9 cellular contexts compared by ENCODE assay signal in genomic region chr12:8692573-8692972, GRCh38. TPM values are rescaled to one million over a fixed set of nuclear protein-coding genes. Genes with fewer than 3 reads are reported as not detected.
A peak's percentile ranks its signal among the peaks of the same experiment; 100 is the strongest.
DNase-seq lines count a peak whose midpoint lies in the region; ATAC-seq, FAIRE-seq and TF ChIP-seq lines count a peak whose summit lies in the region.
"Had no signal": no experiment of that assay in that cellular context is flagged by ENCODE, and none has a peak within 500 bp of the region (broad histone marks: within the 10 kb centered on the region; RNA-seq: fewer than 3 reads in every experiment).

No MANE protein-coding gene starts in this region.

- H3K4me1 ChIP-seq in A673 (ENCODE audit: insufficient read depth, low read length, poor library complexity, severe bottlenecking) (peaks cover 24% of the 10 kb centered on the region), astrocyte (ENCODE audit: insufficient read depth, low read length) (peaks cover 15% of the 10 kb centered on the region), keratinocyte (ENCODE audit: control insufficient read depth, extremely low read depth, insufficient read depth, low read length) (peaks cover 34% of the 10 kb centered on the region)

- H3K36me3 ChIP-seq in A673 (ENCODE audit: insufficient read depth, low read length, poor library complexity, severe bottlenecking) (no peaks in the 10 kb centered on the region), astrocyte (ENCODE audit: insufficient read depth, low read length) (no peaks in the 10 kb centered on the region), keratinocyte (ENCODE audit: control insufficient read depth in 2 of 2, extremely low read depth in 1 of 2, insufficient read depth in 2 of 2, low read length in 2 of 2) (no peaks in the 10 kb centered on the region)

- H3K27me3 ChIP-seq in A673 (replicated peaks; ENCODE audit: insufficient read depth, low read depth, low read length, poor library complexity) (no peaks in the 10 kb centered on the region), astrocyte (ENCODE audit: insufficient read depth, low read length) (no peaks in the 10 kb centered on the region), keratinocyte (ENCODE audit: control insufficient read depth, extremely low read depth, insufficient read depth, low read length) (no peaks in the 10 kb centered on the region)

- intact Hi-C loops in A673 (cut with micrococcal nuclease; ENCODE audit: unreplicated experiment) (no loop called here), CD14-positive monocyte (cut with micrococcal nuclease) (no loop called here)

- dilution Hi-C loops in keratinocyte (cut with MboI; ENCODE audit: extremely low pct_ligation_motif_present, low sequenced_read_pairs) = no loop called here

- peak overlapping the region; percentile 30 for H3K27ac ChIP-seq in A673 (ENCODE audit: low read depth, low read length, poor library complexity, severe bottlenecking)
- no peak overlapping the region for H3K27ac ChIP-seq in astrocyte (ENCODE audit: low read depth, low read length)
- H3K27ac ChIP-seq in keratinocyte (ENCODE audit: control insufficient read depth, insufficient read depth, low read length) = no peak overlapping the region
- H3K27ac ChIP-seq in temporal lobe (ENCODE audit: low read depth, low read length) = peak overlapping the region; percentile 47

- H2AFZ ChIP-seq in astrocyte (ENCODE audit: low read depth, low read length) = peak overlapping the region; percentile 57
- H2AFZ ChIP-seq in keratinocyte (ENCODE audit: control insufficient read depth, low read length) = peak overlapping the region; percentile 64

- H3K79me2 ChIP-seq in astrocyte (ENCODE audit: insufficient read depth, low read length) (no peaks in the 10 kb centered on the region), keratinocyte (ENCODE audit: control insufficient read depth, insufficient read depth, low read length) (no peaks in the 10 kb centered on the region)

- H3K36me3 Mint-ChIP-seq in astrocyte (ENCODE audit: low read depth, unreplicated experiment) (no peaks in the 10 kb centered on the region), CD14-positive monocyte (no peaks in the 10 kb centered on the region)

- H3K4me3 Mint-ChIP-seq in astrocyte (ENCODE audit: unreplicated experiment) (peak overlapping the region; percentile 34), CD14-positive monocyte (no peak overlapping the region)

- H3K9ac ChIP-seq in astrocyte (ENCODE audit: low read length) (no peak overlapping the region), keratinocyte (ENCODE audit: control insufficient read depth, extremely low read depth, insufficient read depth, low read length) (peak overlapping the region; percentile 13)

- H3K4me2 ChIP-seq in astrocyte (ENCODE audit: low read length) (peak overlapping the region; percentile 6), keratinocyte (ENCODE audit: control insufficient read depth, extremely low read depth, insufficient read depth, low read depth, low read length) (peak overlapping the region; percentile 46)

- H3K4me3 ChIP-seq in A673 (ENCODE audit: low read depth, low read length, poor library complexity, severe bottlenecking) (no peak overlapping the region), astrocyte (ENCODE audit: insufficient read depth, low read depth, low read length) (no peak overlapping the region), keratinocyte (ENCODE audit: control insufficient read depth in 2 of 3, extremely low read depth in 1 of 3, insufficient read depth in 2 of 3, low read depth in 1 of 3, low read length in 3 of 3) (no peak overlapping the region)

- BruUV-seq in A673 (replicated peaks; lab: Mats Ljungman, UMichigan) = no TSS peak

- ATAC-seq in HG02970 (IDR thresholded peaks at IDR 0.05; ENCODE audit: low FRiP score, unreplicated experiment) = no peak

- H3K9me1 ChIP-seq in keratinocyte (ENCODE audit: control insufficient read depth, extremely low read depth, insufficient read depth, low read length) = no peaks in the 10 kb centered on the region

- TF ChIP-seq CTCF in A673 (conservative IDR thresholded peaks at IDR 0.05; ENCODE audit: low read depth, low read length) (no peak), astrocyte (IDR thresholded peaks at IDR 0.05; ENCODE audit: insufficient read depth, low read depth, low read length) (no peak), keratinocyte (optimal IDR thresholded peaks at IDR 0.05 in 1 of 3, IDR thresholded peaks at IDR 0.05 in 1 of 3, conservative IDR thresholded peaks at IDR 0.05 in 1 of 3; ENCODE audit: extremely low read depth in 1 of 3, insufficient read depth in 2 of 3, low read length in 3 of 3) (no peak), CD14-positive monocyte (IDR thresholded peaks at IDR 0.05) (no peak)

- H3K4me1 Mint-ChIP-seq in astrocyte (ENCODE audit: low read depth, unreplicated experiment) = peaks cover 23% of the 10 kb centered on the region
- peaks cover 25% of the 10 kb centered on the region for H3K4me1 Mint-ChIP-seq in CD14-positive monocyte

- no peak for FAIRE-seq in astrocyte (lab: Jason Lieb, UNC)
- peak; percentile 80 for FAIRE-seq in keratinocyte (lab: Jason Lieb, UNC)

- POLR2A ChIA-PET in A673 (lab: Charles Lee; ENCODE audit: low non-redundant PET) = no interaction called here

- H3K9me3 Mint-ChIP-seq in astrocyte (ENCODE audit: unreplicated experiment) (no peaks in the 10 kb centered on the region), CD14-positive monocyte (peaks cover 0 to 4% (median 0%) of the 10 kb centered on the region in 7 donors)

- peak overlapping the region; percentile 77 for H3K27ac Mint-ChIP-seq in astrocyte (ENCODE audit: unreplicated experiment)
- H3K27ac Mint-ChIP-seq in CD14-positive monocyte = no peak overlapping the region

- no peaks in the 10 kb centered on the region for H3K9me3 ChIP-seq in A673 (ENCODE audit: low read depth, low read length, poor library complexity, severe bottlenecking)
- H3K9me3 ChIP-seq in astrocyte (ENCODE audit: insufficient read depth, low read depth, low read length) = no peaks in the 10 kb centered on the region
- no peaks in the 10 kb centered on the region for H3K9me3 ChIP-seq in keratinocyte (ENCODE audit: control insufficient read depth, low read depth, low read length)

- H4K20me1 ChIP-seq in astrocyte (ENCODE audit: insufficient read depth, low read length) = no peaks in the 10 kb centered on the region
- H4K20me1 ChIP-seq in keratinocyte (ENCODE audit: control insufficient read depth, extremely low read depth, insufficient read depth, low read length) = no peaks in the 10 kb centered on the region

- peak; percentile 37 for DNase-seq in A673 (ENCODE audit: low spot score)
- DNase-seq in NAMALWA (ENCODE audit: low spot score) = peak; percentile 91
- DNase-seq in astrocyte (ENCODE audit: low read depth) = peak; percentile 63
- no peak for DNase-seq in keratinocyte (ENCODE audit: low read depth, low spot score)
- DNase-seq in CD14-positive monocyte (ENCODE audit: low spot score) = no peak
- no peak for DNase-seq in foreskin melanocyte

- H3K27me3 Mint-ChIP-seq in astrocyte (ENCODE audit: low read depth, unreplicated experiment) (no peaks in the 10 kb centered on the region), CD14-positive monocyte (ENCODE audit: low read depth in 3 of 3) (peaks cover 12 to 25% (median 24%) of the 10 kb centered on the region in 3 donors)

- CTCF ChIA-PET in A673 (lab: Charles Lee) = no interaction called here

RNA-seq across cellular contexts. Expression of gene RIMKLB, which starts 5.2 kb away (rescaled TPM):
- total RNA-seq in A673 (2021) (21.9 and 27.2 TPM in 2 replicates), astrocyte (34.1 and 36.6 TPM in 2 replicates), temporal lobe (110 TPM)
- polyA plus RNA-seq in keratinocyte (25.4 to 51.1 TPM (median 31.6 TPM) in 3 replicates), CD14-positive monocyte (1 to 10 TPM; 1.0 to 1.2 TPM)
- polyA plus RNA-seq in keratinocyte (2011; ENCODE audit: low read depth) = 45.1 TPM
- polyA plus RNA-seq in keratinocyte (2011; cell fraction: cytosol; rRNA removed) = 14.5 and 19.7 TPM in 2 replicates
- polyA plus RNA-seq in keratinocyte (2011; cell fraction: nucleus; rRNA removed) = 82.2 and 118 TPM in 2 replicates
- polyA plus RNA-seq in keratinocyte (2012; ENCODE audit: low replicate concordance) = 28.7 and 46.4 TPM in 2 replicates
- polyA minus RNA-seq in keratinocyte = 13.8 to 72.8 TPM (median 32.7 TPM) in 3 replicates
- 17.1 TPM for polyA minus RNA-seq in keratinocyte (2011; cell fraction: cytosol; rRNA and poly(A)+ RNA removed)
- 45.5 and 93.3 TPM in 2 replicates for polyA minus RNA-seq in keratinocyte (2011; cell fraction: nucleus; rRNA and poly(A)+ RNA removed)

RNA-seq across cellular contexts. Expression of gene MFAP5, which starts 29.9 kb away (rescaled TPM):
- total RNA-seq in A673 (2021) = 0.52 and 1.7 TPM in 2 replicates
- 86.4 and 105 TPM in 2 replicates for total RNA-seq in astrocyte
- polyA plus RNA-seq in keratinocyte = 295 to 394 TPM (median 317 TPM) in 3 replicates
- polyA plus RNA-seq in keratinocyte (2011; ENCODE audit: low read depth) = 33.5 TPM
- 174 and 334 TPM in 2 replicates for polyA plus RNA-seq in keratinocyte (2011; cell fraction: cytosol; rRNA removed)
- polyA plus RNA-seq in keratinocyte (2011; cell fraction: nucleus; rRNA removed) = 541 and 570 TPM in 2 replicates
- 84.4 and 142 TPM in 2 replicates for polyA plus RNA-seq in keratinocyte (2012; ENCODE audit: low replicate concordance)
- 158 to 254 TPM (median 197 TPM) in 3 replicates for polyA minus RNA-seq in keratinocyte
- 115 TPM for polyA minus RNA-seq in keratinocyte (2011; cell fraction: cytosol; rRNA and poly(A)+ RNA removed)
- 126 and 277 TPM in 2 replicates for polyA minus RNA-seq in keratinocyte (2011; cell fraction: nucleus; rRNA and poly(A)+ RNA removed)
- 1.7 TPM for total RNA-seq in temporal lobe
- not detected for polyA plus RNA-seq in CD14-positive monocyte
- total RNA-seq: T-helper 2 cell treated with Interferon-gamma antibody and Interleukin-4, amounts not matched to agents 100 ng/mL and 5 ng/mL, for 36 hours had no signal

Comparison
In these comparisons a context has a peak if more than half of its experiments do, and no peak if none do; other contexts are left out.
1. DNase-seq: peak in A673 (single experiment), NAMALWA (single experiment) and astrocyte (single experiment); none in keratinocyte (single experiment), CD14-positive monocyte (single experiment) and foreskin melanocyte (single experiment).
2. H3K27ac ChIP-seq: peak in A673 (single experiment) and temporal lobe (single experiment); none in astrocyte (single experiment) and keratinocyte (single experiment).
3. RNA of gene MFAP5, which starts 29.9 kb away (total RNA-seq): 86.4 to 105 TPM in astrocyte; 1.7 TPM in temporal lobe (single experiment) and 0.52 to 1.7 TPM in A673; every median in the first group is over 10 times any median in the second.